Comparison of ENCODE assay signal across 29 cellular contexts in the genomic region with DNA sequence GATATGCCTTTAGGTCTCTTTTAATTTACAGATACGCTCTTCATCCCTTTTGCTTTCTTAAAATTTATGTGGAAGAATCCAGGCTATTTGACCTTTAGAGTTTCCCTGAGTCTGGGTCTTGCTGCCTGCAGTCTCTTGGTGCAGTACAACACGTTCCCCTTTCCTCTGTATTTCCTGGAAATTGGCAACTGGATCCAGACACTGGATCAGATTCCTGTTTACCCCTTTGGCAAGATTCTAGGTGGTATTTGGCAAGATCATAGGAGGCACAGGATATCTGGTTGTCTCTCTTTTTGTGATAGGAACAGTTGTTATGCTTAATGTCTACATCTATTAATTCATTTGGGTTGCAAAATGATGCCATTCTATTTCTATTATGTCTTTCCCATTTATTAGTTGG.
"Had no signal": no experiment of that assay in that cellular context is flagged by ENCODE, and none has a peak within 500 bp of the region (broad histone marks: within the 10 kb centered on the region; RNA-seq: fewer than 3 reads in every experiment).

No MANE protein-coding gene starts in this region.

- DNase-seq: stimulated activated CD4-positive, alpha-beta T cell treated with anti-CD3 and anti-CD28 coated beads, Interleukin-2, amount 100 ng/mL, for 48 hours; stimulated activated CD4-positive, alpha-beta T cell treated with anti-CD3 and anti-CD28 coated beads, Interleukin-4, amount 100 ng/mL, for 1 hour; stimulated activated CD4-positive, alpha-beta T cell treated with anti-CD3 and anti-CD28 coated beads, Interleukin-4, amount 100 ng/mL, for 24 hours; stimulated activated CD4-positive, alpha-beta T cell treated with anti-CD3 and anti-CD28 coated beads, Interleukin-4, amount 100 ng/mL, for 4 hours; stimulated activated CD8-positive, alpha-beta memory T cell treated with anti-CD3 and anti-CD28 coated beads, Interleukin-4, amount 100 ng/mL, for 48 hours; stimulated activated naive B cell treated with anti-CD40 and anti-IgM and Interleukin-4, amounts not matched to agents 10 μg/mL and 1 μg/mL and 100 μg/mL, for 72 hours; stimulated activated naive CD4-positive, alpha-beta T cell; stimulated activated naive CD4-positive, alpha-beta T cell treated with Interleukin-2 at 50 U/mL for 16 hours; stimulated activated naive CD8-positive, alpha-beta T cell treated with anti-CD3 and anti-CD28 coated beads, Interleukin-15, amount 100 ng/mL, for 72 hours; stimulated activated naive CD8-positive, alpha-beta T cell treated with anti-CD3 and anti-CD28 coated beads, Interleukin-15, Interleukin-2, amounts not matched to agents 100 U/mL and 50 U/mL, for 24 hours; stomach; substantia nigra; testis; thyroid gland; tibial artery; transverse colon; trophoblast cell; upper lobe of left lung; upper lobe of right lung; uterus had no signal

- H3K27ac Mint-ChIP-seq: stimulated activated effector memory CD8-positive, alpha-beta T cell treated with anti-CD3 and anti-CD28 coated beads, Interleukin-12 subunit alpha, Interleukin-12 subunit beta, amount 100 ng/mL, for 72 hours; stimulated activated naive B cell treated with anti-CD40 and anti-IgM and Interleukin-4, amounts not matched to agents 10 μg/mL and 1 μg/mL and 100 μg/mL, for 72 hours; stimulated activated naive CD8-positive, alpha-beta T cell treated with anti-CD3 and anti-CD28 coated beads, Interleukin-15, Interleukin-2, amounts not matched to agents 100 ng/mL and 50 ng/mL, for 24 hours; type B pancreatic cell had no signal

- H3K4me1 Mint-ChIP-seq: stimulated activated effector memory CD8-positive, alpha-beta T cell treated with anti-CD3 and anti-CD28 coated beads, Interleukin-12 subunit alpha, Interleukin-12 subunit beta, amount 100 ng/mL, for 72 hours; stimulated activated naive CD8-positive, alpha-beta T cell treated with anti-CD3 and anti-CD28 coated beads, Interleukin-15, amount 100 ng/mL, for 72 hours had no signal

- H3K27ac ChIP-seq: stomach, suprapubic skin, testis, thoracic aorta, thyroid gland, tibial artery, tibial nerve, transverse colon, upper lobe of right lung, uterus, vagina had no signal

- H3K9me3 Mint-ChIP-seq: stimulated activated naive CD8-positive, alpha-beta T cell treated with anti-CD3 and anti-CD28 coated beads, Interleukin-15, amount 100 ng/mL, for 72 hours; stimulated activated naive CD8-positive, alpha-beta T cell treated with anti-CD3 and anti-CD28 coated beads, Interleukin-15, Interleukin-2, amounts not matched to agents 100 ng/mL and 50 ng/mL, for 24 hours; type B pancreatic cell had no signal

- H3K4me3 ChIP-seq: stomach, suprapubic skin, testis, thoracic aorta, thyroid gland, tibial artery, tibial nerve, transverse colon, upper lobe of left lung, upper lobe of right lung, uterus, vagina had no signal

- H3K27me3 ChIP-seq: stomach, suprapubic skin, testis, thyroid gland, tibial artery, tibial nerve, transverse colon, upper lobe of left lung, upper lobe of right lung, uterus, vagina had no signal

- H3K9me3 ChIP-seq: stomach, suprapubic skin, testis, thoracic aorta, thyroid gland, tibial artery, tibial nerve, transverse colon, upper lobe of left lung, upper lobe of right lung, uterus, vagina had no signal

- H3K4me1 ChIP-seq: suprapubic skin, testis, thyroid gland, tibial artery, uterus, vagina had no signal

- H3K27me3 Mint-ChIP-seq: stimulated activated memory B cell treated with anti-CD40 and anti-IgM and Interleukin-4, amounts not matched to agents 10 μg/mL and 1 μg/mL and 100 μg/mL, for 72 hours; stimulated activated naive B cell treated with anti-CD40 and anti-IgM and Interleukin-4, amounts not matched to agents 10 μg/mL and 1 μg/mL and 100 μg/mL, for 72 hours; stimulated activated naive CD8-positive, alpha-beta T cell treated with anti-CD3 and anti-CD28 coated beads, Interleukin-15, Interleukin-2, amounts not matched to agents 100 ng/mL and 50 ng/mL, for 24 hours had no signal

- H3K36me3 Mint-ChIP-seq: stimulated activated memory B cell treated with anti-CD40 and anti-IgM and Interleukin-4, amounts not matched to agents 10 μg/mL and 1 μg/mL and 100 μg/mL, for 72 hours; type B pancreatic cell had no signal

- FAIRE-seq: urothelium cell line had no signal

- ATAC-seq: stimulated activated effector memory CD8-positive, alpha-beta T cell treated with anti-CD3 and anti-CD28 coated beads, Interleukin-12 subunit alpha, Interleukin-12 subunit beta, amount 100 ng/mL, for 72 hours; stimulated activated memory B cell treated with anti-CD40 and anti-IgM and Interleukin-4, amounts not matched to agents 10 μg/mL and 1 μg/mL and 100 μg/mL, for 72 hours; stimulated activated naive B cell treated with anti-CD40 and anti-IgM and Interleukin-4, amounts not matched to agents 10 μg/mL and 1 μg/mL and 100 μg/mL, for 72 hours; stimulated activated naive CD8-positive, alpha-beta T cell treated with anti-CD3 and anti-CD28 coated beads, Interleukin-15, amount 100 ng/mL, for 72 hours; stimulated activated naive CD8-positive, alpha-beta T cell treated with anti-CD3 and anti-CD28 coated beads, Interleukin-15, Interleukin-2, amounts not matched to agents 100 U/mL and 50 U/mL, for 24 hours; upper lobe of right lung had no signal

- H3K4me3 Mint-ChIP-seq: stimulated activated effector memory CD8-positive, alpha-beta T cell treated with anti-CD3 and anti-CD28 coated beads, Interleukin-12 subunit alpha, Interleukin-12 subunit beta, amount 100 ng/mL, for 72 hours; stimulated activated memory B cell treated with anti-CD40 and anti-IgM and Interleukin-4, amounts not matched to agents 10 μg/mL and 1 μg/mL and 100 μg/mL, for 72 hours; stimulated activated naive B cell treated with anti-CD40 and anti-IgM and Interleukin-4, amounts not matched to agents 10 μg/mL and 1 μg/mL and 100 μg/mL, for 72 hours; stimulated activated naive CD8-positive, alpha-beta T cell treated with anti-CD3 and anti-CD28 coated beads, Interleukin-15, amount 100 ng/mL, for 72 hours; stimulated activated naive CD8-positive, alpha-beta T cell treated with anti-CD3 and anti-CD28 coated beads, Interleukin-15, Interleukin-2, amounts not matched to agents 100 ng/mL and 50 ng/mL, for 24 hours; type B pancreatic cell had no signal

- H3K36me3 ChIP-seq: stomach, suprapubic skin, thoracic aorta, thyroid gland, tibial artery, tibial nerve, transverse colon, upper lobe of left lung, upper lobe of right lung, uterus, vagina had no signal
